Comparison of ENCODE assay signal across 29 cellular contexts in genomic region chr17:59810894-59811153, GRCh38.
DNase-seq lines count a peak whose midpoint lies in the region; ATAC-seq, FAIRE-seq and TF ChIP-seq lines count a peak whose summit lies in the region.
"Had no signal": no experiment of that assay in that cellular context is flagged by ENCODE, and none has a peak within 500 bp of the region (broad histone marks: within the 10 kb centered on the region; RNA-seq: fewer than 3 reads in every experiment).

No MANE protein-coding gene starts in this region.

- DNase-seq in AG20443 (ENCODE audit: low spot score) = peak; percentile 27
- DNase-seq in IMR-90 = peak; percentile 45
- DNase-seq in astrocyte (ENCODE audit: low read depth) = peak; percentile 86
- DNase-seq in osteoblast (ENCODE audit: insufficient read length, low spot score, missing footprints) = no peak
- DNase-seq in sigmoid colon = no peak
- no peak for DNase-seq in activated CD4-positive, alpha-beta T cell treated with anti-CD3 and anti-CD28 coated beads for 36 hours
- DNase-seq: activated CD4-positive, CD25-positive, alpha-beta regulatory T cell treated with anti-CD3 and anti-CD28 coated beads, Interleukin-2, amount 50 U/mL, for 72 hours; activated CD8-positive, alpha-beta T cell treated with anti-CD3 and anti-CD28 coated beads for 36 hours; aorta; C1 segment of cervical spinal cord; cortex of kidney; foreskin melanocyte; heart right ventricle; kidney glomerular epithelial cell; lower lobe of right lung; NCI-H1105 treated with DMSO at 0.1 percent for 48 hours; NCI-H2029; NCI-H526; posterior cingulate gyrus; stimulated activated naive CD4-positive, alpha-beta T cell treated with Interleukin-2 at 50 U/mL for 16 hours had no signal

- H2BK5ac ChIP-seq in IMR-90 (ENCODE audit: low read depth, low read length, poor library complexity, severe bottlenecking) = peak overlapping the region; percentile 69

- H4K91ac ChIP-seq in IMR-90 (ENCODE audit: insufficient read depth, low read depth, low read length) = no peak overlapping the region

- no peak overlapping the region for H2BK20ac ChIP-seq in IMR-90 (ENCODE audit: low read depth, low read length)

- H4K20me1 ChIP-seq in IMR-90 (ENCODE audit: insufficient read depth, low read length) = no peaks in the 10 kb centered on the region
- no peaks in the 10 kb centered on the region for H4K20me1 ChIP-seq in astrocyte (ENCODE audit: insufficient read depth, low read length)
- no peaks in the 10 kb centered on the region for H4K20me1 ChIP-seq in osteoblast (ENCODE audit: insufficient read depth, low read length)

- no peak for TF ChIP-seq POLR2A in IMR-90 (IDR thresholded peaks at IDR 0.05; ENCODE audit: low read depth, low read length)
- no peak for TF ChIP-seq POLR2A in sigmoid colon (IDR thresholded peaks at IDR 0.05)

- H3K23ac ChIP-seq in IMR-90 (ENCODE audit: low read depth, low read length) = no peak overlapping the region

- no peak for FAIRE-seq in astrocyte (lab: Jason Lieb, UNC)
- FAIRE-seq: GM12892 had no signal

- POLR2A ChIA-PET in IMR-90 (lab: Charles Lee; ENCODE audit: unreplicated experiment) = no interaction called here
- POLR2A ChIA-PET in activated CD4-positive, alpha-beta T cell treated with anti-CD3 and anti-CD28 coated beads for 36 hours (lab: Charles Lee) = no interaction called here

- no peak overlapping the region for H3K56ac ChIP-seq in IMR-90 (ENCODE audit: extremely low read depth, insufficient read depth, low read length)

- H2BK120ac ChIP-seq in IMR-90 (ENCODE audit: low read depth, low read length) = no peak overlapping the region

- no peak overlapping the region; the same call in 1 of the 2 replicates for H3K4me2 ChIP-seq in IMR-90 (ENCODE audit: low read depth, low read length)
- no peak overlapping the region for H3K4me2 ChIP-seq in astrocyte (ENCODE audit: low read length)
- no peak overlapping the region for H3K4me2 ChIP-seq in osteoblast (ENCODE audit: insufficient read depth, low read length)

- peaks cover 7 to 9% of the 10 kb centered on the region in 2 experiments; a peak in 3 of 4 replicates for H3K79me1 ChIP-seq in IMR-90 (ENCODE audit: low read depth in 1 of 2, low read length in 2 of 2)

- no peak overlapping the region for H2AFZ ChIP-seq in IMR-90 (replicated peaks; ENCODE audit: low read length, poor library complexity)
- no peak overlapping the region for H2AFZ ChIP-seq in astrocyte (ENCODE audit: low read depth, low read length)
- no peak overlapping the region for H2AFZ ChIP-seq in osteoblast (ENCODE audit: low read length)

- no peak overlapping the region for H4K8ac ChIP-seq in IMR-90 (ENCODE audit: low read depth in 2 of 2, low read length in 2 of 2)

- H3K27ac ChIP-seq in IMR-90 (ENCODE audit: insufficient read depth, low read length) = no peak overlapping the region
- peak overlapping the region; percentile 64 for H3K27ac ChIP-seq in astrocyte (ENCODE audit: low read depth, low read length)
- peak overlapping the region; percentile 2 for H3K27ac ChIP-seq in osteoblast (ENCODE audit: low read depth, low read length)
- H3K27ac ChIP-seq in sigmoid colon = peak overlapping the region in 1 of 4 donors; percentile 7
- H3K27ac ChIP-seq: lower lobe of right lung, vagina had no signal

- 0 out of 2 replicates have a peak overlapping the region, but pooled peaks have one; percentile 8 for H3K14ac ChIP-seq in IMR-90 (replicated peaks; ENCODE audit: low read depth, low read length)

- peaks cover 18% of the 10 kb centered on the region for H3K4me1 Mint-ChIP-seq in astrocyte (ENCODE audit: low read depth, unreplicated experiment)
- peaks cover 9% of the 10 kb centered on the region for H3K4me1 Mint-ChIP-seq in activated CD4-positive, alpha-beta T cell treated with anti-CD3 and anti-CD28 coated beads for 36 hours
- H3K4me1 Mint-ChIP-seq: neural crest cell had no signal

- H3K36me3 Mint-ChIP-seq in astrocyte (ENCODE audit: low read depth, unreplicated experiment) = peaks cover 6% of the 10 kb centered on the region
- H3K36me3 Mint-ChIP-seq in activated CD4-positive, alpha-beta T cell treated with anti-CD3 and anti-CD28 coated beads for 36 hours (ENCODE audit: low read depth) = peaks cover 30% of the 10 kb centered on the region

- TF ChIP-seq RAD21 in IMR-90 (IDR thresholded peaks at IDR 0.05; ENCODE audit: low read length) = no peak

- no peak for TF ChIP-seq CTCF in IMR-90 (conservative IDR thresholded peaks at IDR 0.05; ENCODE audit: low read depth, low read length)
- no peak for TF ChIP-seq CTCF in astrocyte (IDR thresholded peaks at IDR 0.05; ENCODE audit: insufficient read depth, low read depth, low read length)
- TF ChIP-seq CTCF in osteoblast (IDR thresholded peaks at IDR 0.05; ENCODE audit: extremely low read depth, low read depth, low read length) = no peak
- no peak for TF ChIP-seq CTCF in sigmoid colon (IDR thresholded peaks at IDR 0.05)

- CTCF ChIA-PET in IMR-90 (lab: Yijun Ruan, JAX) = no interaction called here
- CTCF ChIA-PET in activated CD4-positive, alpha-beta T cell treated with anti-CD3 and anti-CD28 coated beads for 36 hours (lab: Charles Lee) = interaction anchor here (0.8 to 1.8 kb wide), 2 partner anchors 25 to 66 kb away, joined by 3 to 4 read pairs; no protein-coding TSS in a partner anchor

- no TSS peak for BruUV-seq in IMR-90 (replicated peaks; lab: Mats Ljungman, UMichigan)

- peaks cover 9% of the 10 kb centered on the region for H3K4me1 ChIP-seq in IMR-90 (ENCODE audit: control insufficient read depth, insufficient read depth, low read length)
- peaks cover 11% of the 10 kb centered on the region for H3K4me1 ChIP-seq in astrocyte (ENCODE audit: insufficient read depth, low read length)
- H3K4me1 ChIP-seq in osteoblast (ENCODE audit: insufficient read depth, low read length) = peaks cover 35% of the 10 kb centered on the region
- peaks cover 0 to 16% (median 6%) of the 10 kb centered on the region in 4 donors for H3K4me1 ChIP-seq in sigmoid colon
- H3K4me1 ChIP-seq: lower lobe of right lung, vagina had no signal

- ATAC-seq in IMR-90 (ENCODE audit: low read depth) (peak; percentile 40), GM19455 (IDR thresholded peaks at IDR 0.05; ENCODE audit: unreplicated experiment) (no peak), GM21619 (IDR thresholded peaks at IDR 0.05; ENCODE audit: unreplicated experiment) (no peak)
- no peak for ATAC-seq in activated CD4-positive, alpha-beta T cell treated with anti-CD3 and anti-CD28 coated beads for 36 hours
- ATAC-seq: activated CD8-positive, alpha-beta T cell treated with anti-CD3 and anti-CD28 coated beads for 36 hours; activated T-helper 17 cell treated with anti-CD3 and anti-CD28 coated beads, Interleukin-2, amount 50 U/mL, for 72 hours; esophagus mucosa; heart right ventricle; lower lobe of right lung had no signal

- H3K4ac ChIP-seq in IMR-90 (ENCODE audit: low read depth, low read length) = no peak overlapping the region

- no CpG with 5 or more reads among the region's 1 CpG for WGBS in IMR-90 (ENCODE audit: extremely low coverage in 2 of 2, insufficient read length in 1 of 2), 2 experiments
- WGBS in sigmoid colon, 2 donors = 91 to 93% methylated on average over 1 of the region's 1 CpG

- H3K9me3 ChIP-seq in IMR-90 (ENCODE audit: control insufficient read depth, insufficient read depth, low read length) = no peaks in the 10 kb centered on the region
- no peaks in the 10 kb centered on the region for H3K9me3 ChIP-seq in astrocyte (ENCODE audit: insufficient read depth, low read depth, low read length)
- no peaks in the 10 kb centered on the region for H3K9me3 ChIP-seq in osteoblast (ENCODE audit: low read depth, low read length)
- no peaks in the 10 kb centered on the region for H3K9me3 ChIP-seq in sigmoid colon
- H3K9me3 ChIP-seq: heart right ventricle, lower lobe of right lung, MG63, vagina had no signal

- H3K9ac ChIP-seq in IMR-90 (ENCODE audit: low read depth, low read length) (no peak overlapping the region), astrocyte (ENCODE audit: low read length) (no peak overlapping the region)

- peaks cover 7% of the 10 kb centered on the region; the same call in 1 of the 2 replicates for H3K9me1 ChIP-seq in IMR-90 (ENCODE audit: insufficient read depth, low read length)

- H3K4me3 Mint-ChIP-seq in astrocyte (ENCODE audit: unreplicated experiment) = no peak overlapping the region
- H3K4me3 Mint-ChIP-seq in activated CD4-positive, alpha-beta T cell treated with anti-CD3 and anti-CD28 coated beads for 36 hours = no peak overlapping the region
- H3K4me3 Mint-ChIP-seq: activated CD8-positive, alpha-beta T cell treated with anti-CD3 and anti-CD28 coated beads for 36 hours; activated naive CD4-positive, alpha-beta T cell treated with anti-CD3 and anti-CD28 coated beads, Interleukin-2, amount 50 U/mL, for 24 hours; activated T-helper 17 cell treated with anti-CD3 and anti-CD28 coated beads, Interleukin-2, amount 50 U/mL, for 72 hours; neural crest cell had no signal

- in situ Hi-C loops in IMR-90 (cut with MboI; ENCODE audit: low sequenced_read_pairs) = no loop called here

- no peak overlapping the region for H2BK15ac ChIP-seq in IMR-90 (ENCODE audit: low read depth, low read length)

- TF ChIP-seq EP300 in sigmoid colon (IDR thresholded peaks at IDR 0.05) = no peak

- no peaks in the 10 kb centered on the region for H3K9me3 Mint-ChIP-seq in astrocyte (ENCODE audit: unreplicated experiment)
- H3K9me3 Mint-ChIP-seq in activated CD4-positive, alpha-beta T cell treated with anti-CD3 and anti-CD28 coated beads for 36 hours (ENCODE audit: low read depth) = no peaks in the 10 kb centered on the region
- H3K9me3 Mint-ChIP-seq: activated CD8-positive, alpha-beta T cell treated with anti-CD3 and anti-CD28 coated beads for 36 hours; activated naive CD4-positive, alpha-beta T cell treated with anti-CD3 and anti-CD28 coated beads, Interleukin-2, amount 50 U/mL, for 24 hours; activated T-helper 17 cell treated with anti-CD3 and anti-CD28 coated beads, Interleukin-2, amount 50 U/mL, for 72 hours; neural crest cell had no signal

- H3K27me3 Mint-ChIP-seq in astrocyte (ENCODE audit: low read depth, unreplicated experiment) = no peaks in the 10 kb centered on the region
- H3K27me3 Mint-ChIP-seq in activated CD4-positive, alpha-beta T cell treated with anti-CD3 and anti-CD28 coated beads for 36 hours = no peaks in the 10 kb centered on the region
- H3K27me3 Mint-ChIP-seq: activated CD8-positive, alpha-beta T cell treated with anti-CD3 and anti-CD28 coated beads for 36 hours; activated naive CD4-positive, alpha-beta T cell treated with anti-CD3 and anti-CD28 coated beads, Interleukin-2, amount 50 U/mL, for 24 hours; activated T-helper 17 cell treated with anti-CD3 and anti-CD28 coated beads, Interleukin-2, amount 50 U/mL, for 72 hours had no signal

- intact Hi-C loops in IMR-90 (cut with micrococcal nuclease) = loop anchor here (2.0 kb wide), 1 partner anchor 18 kb away; no protein-coding TSS in a partner anchor
- intact Hi-C loops in sigmoid colon (cut with DNase I) = no loop called here
- intact Hi-C loops in activated CD4-positive, alpha-beta T cell treated with anti-CD3 and anti-CD28 coated beads for 36 hours (cut with DNase I, micrococcal nuclease) = no loop called here

- peak overlapping the region; percentile 34 for H3K27ac Mint-ChIP-seq in astrocyte (ENCODE audit: unreplicated experiment)
- no peak overlapping the region for H3K27ac Mint-ChIP-seq in activated CD4-positive, alpha-beta T cell treated with anti-CD3 and anti-CD28 coated beads for 36 hours
- H3K27ac Mint-ChIP-seq: activated CD8-positive, alpha-beta T cell treated with anti-CD3 and anti-CD28 coated beads for 36 hours; activated naive CD4-positive, alpha-beta T cell treated with anti-CD3 and anti-CD28 coated beads, Interleukin-2, amount 50 U/mL, for 24 hours had no signal

- H3K79me2 ChIP-seq in astrocyte (ENCODE audit: insufficient read depth, low read length) = peaks cover 7% of the 10 kb centered on the region
- peaks cover 3% of the 10 kb centered on the region for H3K79me2 ChIP-seq in osteoblast (ENCODE audit: insufficient read depth, low read length)

- no peak overlapping the region for H4K5ac ChIP-seq in IMR-90 (ENCODE audit: low read depth, low read length)

- H2AK9ac ChIP-seq in IMR-90 (replicated peaks; ENCODE audit: low read depth, low read length, poor library complexity) = no peak overlapping the region

- no peaks in the 10 kb centered on the region for H3K27me3 ChIP-seq in IMR-90 (ENCODE audit: control insufficient read depth, insufficient read depth, low read length)
- no peaks in the 10 kb centered on the region for H3K27me3 ChIP-seq in astrocyte (ENCODE audit: insufficient read depth, low read length)
- no peaks in the 10 kb centered on the region for H3K27me3 ChIP-seq in osteoblast (ENCODE audit: insufficient read depth, low read length)
- no peaks in the 10 kb centered on the region for H3K27me3 ChIP-seq in sigmoid colon
- H3K27me3 ChIP-seq: heart right ventricle, MG63, vagina had no signal

- dilution Hi-C loops in IMR-90 (cut with HindIII; ENCODE audit: low sequenced_read_pairs, unreplicated experiment) = no loop called here

- H3K36me3 ChIP-seq in IMR-90 (ENCODE audit: control insufficient read depth, insufficient read depth, low read length) (peaks cover 3% of the 10 kb centered on the region; the same call in 1 of the 2 replicates), astrocyte (ENCODE audit: insufficient read depth, low read length) (peaks cover 9% of the 10 kb centered on the region), osteoblast (ENCODE audit: insufficient read depth, low read length) (peaks cover 11% of the 10 kb centered on the region), sigmoid colon (peaks cover 0 to 19% (median 0%) of the 10 kb centered on the region in 4 donors)

- H2AK5ac ChIP-seq in IMR-90 (ENCODE audit: low read depth, low read length) = no peak overlapping the region

- H3K4me3 ChIP-seq in IMR-90 (ENCODE audit: insufficient read depth, low read depth, low read length) (no peak overlapping the region), astrocyte (ENCODE audit: insufficient read depth, low read depth, low read length) (no peak overlapping the region), osteoblast (ENCODE audit: insufficient read depth, low read length) (no peak overlapping the region), sigmoid colon (no peak overlapping the region)
- H3K4me3 ChIP-seq: heart right ventricle, lower lobe of right lung, MG63, vagina had no signal

- H3K18ac ChIP-seq in IMR-90 (ENCODE audit: low read depth, low read length) = peak overlapping the region; percentile 57; the same call in 1 of the 2 replicates

Comparison
In these comparisons a context has a peak if more than half of its experiments do, and no peak if none do; other contexts are left out.
1. DNase-seq: peak in AG20443 (single experiment), IMR-90 (single experiment) and astrocyte (single experiment); none in osteoblast (single experiment), sigmoid colon (single experiment) and activated CD4-positive, alpha-beta T cell treated with anti-CD3 and anti-CD28 coated beads for 36 hours (single experiment).